Comparison of ENCODE assay signal across 22 cellular contexts in genomic region chr2:240348522-240348921, GRCh38.
DNase-seq lines count a peak whose midpoint lies in the region; ATAC-seq and TF ChIP-seq lines count a peak whose summit lies in the region.
"Had no signal": no experiment of that assay in that cellular context is flagged by ENCODE, and none has a peak within 500 bp of the region (broad histone marks: within the 10 kb centered on the region; RNA-seq: fewer than 3 reads in every experiment).

No MANE protein-coding gene starts in this region.

- H3K27me3 ChIP-seq in BE2C = no peaks in the 10 kb centered on the region
- H3K27me3 ChIP-seq in MM.1S (replicated peaks; ENCODE audit: insufficient read depth, low read length) = peaks cover 19% of the 10 kb centered on the region

- no peak overlapping the region for H3K27ac ChIP-seq in MM.1S (ENCODE audit: low read length)
- H3K27ac ChIP-seq: SK-N-MC had no signal

- no peak for ATAC-seq in activated T-cell treated with anti-CD3 and anti-CD28 coated beads, Interleukin-2, amount 50 U/mL, for 72 hours (replicated peaks in 1 of 2)
- ATAC-seq: GM12878, HCT116, HepG2 had no signal

- H3K27me3 Mint-ChIP-seq in osteocyte (ENCODE audit: unreplicated experiment) = peaks cover 9% of the 10 kb centered on the region
- peaks cover 9% of the 10 kb centered on the region for H3K27me3 Mint-ChIP-seq in activated T-cell treated with anti-CD3 and anti-CD28 coated beads, Interleukin-2, amount 50 U/mL, for 72 hours (ENCODE audit: low read depth)

- H3F3A ChIP-seq in MM.1S (ENCODE audit: insufficient read depth, low read length) = no peaks in the 10 kb centered on the region

- peaks cover 8% of the 10 kb centered on the region for H3K9me3 Mint-ChIP-seq in osteocyte (ENCODE audit: unreplicated experiment)
- H3K9me3 Mint-ChIP-seq in activated T-cell treated with anti-CD3 and anti-CD28 coated beads, Interleukin-2, amount 50 U/mL, for 72 hours = peaks cover 0 to 1% of the 10 kb centered on the region in 2 donors

- H3K9me3 ChIP-seq in BE2C (peaks cover 2% of the 10 kb centered on the region; the same call in 1 of the 2 replicates), MM.1S (replicated peaks; ENCODE audit: insufficient read depth, low read length) (no peaks in the 10 kb centered on the region)

- no peaks in the 10 kb centered on the region for H4K20me1 ChIP-seq in MM.1S (ENCODE audit: insufficient read depth, low read length)

- no peak overlapping the region for H3K27ac Mint-ChIP-seq in osteocyte (ENCODE audit: unreplicated experiment)
- H3K27ac Mint-ChIP-seq in activated T-cell treated with anti-CD3 and anti-CD28 coated beads, Interleukin-2, amount 50 U/mL, for 72 hours = no peak overlapping the region

- H3K36me3 ChIP-seq in BE2C (no peaks in the 10 kb centered on the region), MM.1S (replicated peaks; ENCODE audit: insufficient read depth, low read length) (no peaks in the 10 kb centered on the region)

- no peak overlapping the region for H3K9ac ChIP-seq in MM.1S (ENCODE audit: low read length)

- no peaks in the 10 kb centered on the region for H3K4me1 Mint-ChIP-seq in osteocyte (ENCODE audit: unreplicated experiment)
- no peaks in the 10 kb centered on the region for H3K4me1 Mint-ChIP-seq in activated T-cell treated with anti-CD3 and anti-CD28 coated beads, Interleukin-2, amount 50 U/mL, for 72 hours (ENCODE audit: low read depth)

- H3K79me2 ChIP-seq in MM.1S (ENCODE audit: low read length) = no peaks in the 10 kb centered on the region

- H3K9me2 ChIP-seq in MM.1S (replicated peaks; ENCODE audit: insufficient read depth, low read length) = no peaks in the 10 kb centered on the region

- no peak overlapping the region for H3K4me3 Mint-ChIP-seq in osteocyte (ENCODE audit: unreplicated experiment)
- no peak overlapping the region for H3K4me3 Mint-ChIP-seq in activated T-cell treated with anti-CD3 and anti-CD28 coated beads, Interleukin-2, amount 50 U/mL, for 72 hours
- H3K4me3 Mint-ChIP-seq: nephron had no signal

- no peak overlapping the region for H2AFZ ChIP-seq in MM.1S (ENCODE audit: low read length)

- intact Hi-C loops in posterior vena cava (cut with DNase I) = no loop called here

- DNase-seq in BE2C = peak; percentile 10
- peak; percentile 52 for DNase-seq in MM.1S
- peak; percentile 33 for DNase-seq in choroid plexus epithelial cell (ENCODE audit: low read depth)
- peak; percentile 36 for DNase-seq in posterior vena cava (ENCODE audit: low spot score)
- DNase-seq in osteocyte (ENCODE audit: extremely low spot score, unreplicated experiment) = no peak
- DNase-seq in NCI-H1694 (lab: John Stamatoyannopoulos, UW) = no peak
- DNase-seq in activated T-cell treated with anti-CD3 and anti-CD28 coated beads, Interleukin-2, amount 50 U/mL, for 72 hours = no peak
- DNase-seq in COLO829 (ENCODE audit: low spot score) = no peak
- DNase-seq: activated CD8-positive, alpha-beta memory T cell treated with anti-CD3 and anti-CD28 coated beads for 24 hours; activated T-cell treated with anti-CD3 and anti-CD28 coated beads, Interleukin-2, amount 50 U/mL, for 1 hour; foreskin fibroblast; NCI-H1092 treated with DMSO at 0.1 percent for 48 hours; NCI-H2081 treated with DMSO at 0.1 percent for 48 hours; NCI-H510A treated with DMSO at 0.1 percent for 48 hours; stimulated activated CD8-positive, alpha-beta memory T cell treated with anti-CD3 and anti-CD28 coated beads, Interleukin-4, amount 100 ng/mL, for 48 hours; T-helper 2 cell; trophoblast cell had no signal

- H3K4me1 ChIP-seq in BE2C = peaks cover 17% of the 10 kb centered on the region
- H3K4me1 ChIP-seq in MM.1S (ENCODE audit: low read length) = peaks cover 13% of the 10 kb centered on the region

- H3K36me3 Mint-ChIP-seq in osteocyte (ENCODE audit: unreplicated experiment) = no peaks in the 10 kb centered on the region
- H3K36me3 Mint-ChIP-seq in activated T-cell treated with anti-CD3 and anti-CD28 coated beads, Interleukin-2, amount 50 U/mL, for 72 hours (ENCODE audit: insufficient read depth in 2 of 2) = no peaks in the 10 kb centered on the region

- H3K4me3 ChIP-seq in BE2C (ENCODE audit: low read depth, low read length) = no peak overlapping the region
- no peak overlapping the region for H3K4me3 ChIP-seq in MM.1S (ENCODE audit: low read length)
- no peak overlapping the region for H3K4me3 ChIP-seq in choroid plexus epithelial cell (ENCODE audit: low read depth, low read length)
- H3K4me3 ChIP-seq: GM12878, SK-N-MC had no signal

- H3K4me2 ChIP-seq in MM.1S (ENCODE audit: low read depth, low read length) = peak overlapping the region; percentile 43

- TF ChIP-seq CTCF in BE2C (IDR thresholded peaks at IDR 0.05; ENCODE audit: low read depth, low read length) (no peak), MM.1S (IDR thresholded peaks at IDR 0.05; ENCODE audit: low read length) (no peak), choroid plexus epithelial cell (conservative IDR thresholded peaks at IDR 0.05; ENCODE audit: low read depth, low read length) (no peak), osteocyte (IDR thresholded peaks at IDR 0.05) (no peak)

Comparison
In these comparisons a context has a peak if more than half of its experiments do, and no peak if none do; other contexts are left out.
1. DNase-seq: peak in BE2C (single experiment), MM.1S (single experiment), choroid plexus epithelial cell (single experiment) and posterior vena cava (single experiment); none in osteocyte (single experiment), NCI-H1694 (single experiment), activated T-cell treated with anti-CD3 and anti-CD28 coated beads, Interleukin-2, amount 50 U/mL, for 72 hours (0 of 2) and COLO829 (single experiment).